In the genomic region with DNA sequence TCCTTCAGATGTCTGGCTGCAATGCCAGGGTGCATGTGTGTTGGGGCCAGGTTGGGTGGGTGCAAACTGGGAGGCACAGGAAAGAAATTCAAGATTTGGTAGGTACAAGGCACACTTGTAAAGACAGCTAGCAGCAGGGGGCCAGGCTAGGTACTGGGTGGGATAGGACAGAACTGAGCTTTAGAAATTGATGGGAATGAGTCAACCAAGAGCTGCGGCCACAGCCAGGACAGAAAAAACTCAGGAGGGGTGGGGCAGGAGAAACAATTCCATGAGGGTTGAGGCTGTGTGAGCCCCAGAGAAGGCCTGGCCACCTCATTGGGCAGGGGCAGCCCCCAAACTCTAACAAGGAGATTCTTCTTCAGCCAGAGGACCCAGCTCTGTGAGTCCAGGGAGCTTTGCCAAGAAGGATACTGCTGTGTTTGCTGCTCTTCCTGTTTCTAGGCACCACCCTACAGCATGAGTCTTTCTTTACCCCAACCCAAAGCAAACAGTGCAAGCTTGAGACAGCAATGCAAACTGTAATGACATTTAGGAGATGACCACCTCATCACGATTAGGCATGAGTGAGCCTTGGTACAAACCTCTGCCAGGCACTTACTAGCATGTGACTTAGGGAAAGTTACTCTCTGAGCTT, we compare ENCODE assay signal across 1 cellular context.
TF ChIP-seq lines count a peak whose summit lies in the region.

No MANE protein-coding gene starts in this region.

TF ChIP-seq in H1, 55 proteins besides CTCF, POLR2A, EP300 and RAD21:
- TF ChIP-seq BRCA1 (IDR thresholded peaks at IDR 0.05; ENCODE audit: low read depth, low read length) (no peak), GABPA (IDR thresholded peaks at IDR 0.05; ENCODE audit: borderline replicate concordance, insufficient read depth, low read length) (no peak), SIX5 (IDR thresholded peaks at IDR 0.05; ENCODE audit: low read depth, low read length) (no peak), JUN (IDR thresholded peaks at IDR 0.05; ENCODE audit: low read depth, low read length) (no peak), SAP30 (IDR thresholded peaks at IDR 0.05; ENCODE audit: insufficient read depth, insufficient replicate concordance, low read length) (no peak), TAF7 (optimal IDR thresholded peaks at IDR 0.05; ENCODE audit: borderline replicate concordance, low read depth, low read length) (no peak), YY1 (IDR thresholded peaks at IDR 0.05; ENCODE audit: low read depth, low read length) (no peak), NRF1 (IDR thresholded peaks at IDR 0.05; ENCODE audit: low read depth, low read length) (no peak), CTBP2 (IDR thresholded peaks at IDR 0.05; ENCODE audit: borderline replicate concordance, insufficient read depth, insufficient read length, low read length) (no peak), KDM4A (IDR thresholded peaks at IDR 0.05; ENCODE audit: low read depth, low read length, severe bottlenecking) (no peak), KDM1A (IDR thresholded peaks at IDR 0.05; ENCODE audit: borderline replicate concordance, low read length) (no peak)
- TF ChIP-seq, protein P1, sequence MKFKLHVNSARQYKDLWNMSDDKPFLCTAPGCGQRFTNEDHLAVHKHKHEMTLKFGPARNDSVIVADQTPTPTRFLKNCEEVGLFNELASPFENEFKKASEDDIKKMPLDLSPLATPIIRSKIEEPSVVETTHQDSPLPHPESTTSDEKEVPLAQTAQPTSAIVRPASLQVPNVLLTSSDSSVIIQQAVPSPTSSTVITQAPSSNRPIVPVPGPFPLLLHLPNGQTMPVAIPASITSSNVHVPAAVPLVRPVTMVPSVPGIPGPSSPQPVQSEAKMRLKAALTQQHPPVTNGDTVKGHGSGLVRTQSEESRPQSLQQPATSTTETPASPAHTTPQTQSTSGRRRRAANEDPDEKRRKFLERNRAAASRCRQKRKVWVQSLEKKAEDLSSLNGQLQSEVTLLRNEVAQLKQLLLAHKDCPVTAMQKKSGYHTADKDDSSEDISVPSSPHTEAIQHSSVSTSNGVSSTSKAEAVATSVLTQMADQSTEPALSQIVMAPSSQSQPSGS (IDR thresholded peaks at IDR 0.05; ENCODE audit: low read length), result no peak
TF ChIP-seq in H1: peak in this region for 0.
